ENCODE assay signal across 27 cellular contexts in the genomic region with DNA sequence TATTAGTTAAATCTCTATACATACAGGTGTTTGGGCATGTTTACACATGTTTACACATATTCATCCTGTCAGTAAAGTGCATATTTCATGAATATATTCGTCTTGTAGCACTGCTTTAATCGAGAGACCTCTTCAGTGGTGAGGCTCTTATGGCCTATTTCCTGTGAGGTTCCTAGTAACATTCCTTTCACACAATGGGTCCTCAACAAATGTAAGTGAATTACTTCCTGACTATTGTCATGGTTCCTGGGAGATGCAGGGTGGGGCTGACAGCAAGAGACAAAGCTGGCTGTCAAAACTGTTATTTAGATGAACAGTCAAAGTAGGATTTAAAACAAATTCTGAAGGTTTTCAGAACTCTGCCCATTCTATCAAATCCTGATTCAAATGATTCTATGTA. TPM values are rescaled to one million over a fixed set of nuclear protein-coding genes. Genes with fewer than 3 reads are reported as not detected.
DNase-seq lines count a peak whose midpoint lies in the region; ATAC-seq and TF ChIP-seq lines count a peak whose summit lies in the region.
"Had no signal": no experiment of that assay in that cellular context is flagged by ENCODE, and none has a peak within 500 bp of the region (broad histone marks: within the 10 kb centered on the region; RNA-seq: fewer than 3 reads in every experiment).

No MANE protein-coding gene starts in this region.

- peak overlapping the region; percentile 26 for H3K4me3 Mint-ChIP-seq in WTC11
- H3K4me3 Mint-ChIP-seq: activated CD4-positive, alpha-beta memory T cell treated with anti-CD3 and anti-CD28 coated beads for 36 hours; CD4-positive, CD25-positive, alpha-beta regulatory T cell; immature natural killer cell; T-helper 2 cell treated with Interferon-gamma antibody and Interleukin-4, amounts not matched to agents 5 μg/mL and 100 μg/mL, for 36 hours had no signal

- H3K36me3 ChIP-seq in HUES48 (ENCODE audit: control insufficient read depth, insufficient read depth, low read length), result no peaks in the 10 kb centered on the region
- no peaks in the 10 kb centered on the region for H3K36me3 ChIP-seq in effector memory CD4-positive, alpha-beta T cell (ENCODE audit: control insufficient read depth, insufficient read depth, low read length)
- H3K36me3 ChIP-seq: adrenal gland, SJSA1 had no signal

- peaks cover 4% of the 10 kb centered on the region; the same call in 1 of the 2 replicates for H3K9me3 Mint-ChIP-seq in WTC11
- H3K9me3 Mint-ChIP-seq: T-helper 2 cell treated with Interferon-gamma antibody and Interleukin-4, amounts not matched to agents 5 μg/mL and 100 μg/mL, for 36 hours had no signal

- no peaks in the 10 kb centered on the region for H3K9me3 ChIP-seq in HUES48 (ENCODE audit: control insufficient read depth, insufficient read depth, low read length)
- H3K9me3 ChIP-seq in effector memory CD4-positive, alpha-beta T cell (ENCODE audit: control insufficient read depth, low read length), result no peaks in the 10 kb centered on the region
- H3K9me3 ChIP-seq: adrenal gland, SJSA1 had no signal

- CTCF ChIA-PET in WTC11 (lab: Charles Lee), result no interaction called here

- peak; percentile 99 for ATAC-seq in WTC11
- ATAC-seq: esophagus mucosa, GM12878, Panc1 had no signal

- H3K4me1 Mint-ChIP-seq in WTC11, result peaks cover 65% of the 10 kb centered on the region
- H3K4me1 Mint-ChIP-seq: CD4-positive, CD25-positive, alpha-beta regulatory T cell; immature natural killer cell had no signal

- peaks cover 51% of the 10 kb centered on the region for H3K4me1 ChIP-seq in HUES48 (ENCODE audit: control insufficient read depth, insufficient read depth, low read length)
- H3K4me1 ChIP-seq in effector memory CD4-positive, alpha-beta T cell (ENCODE audit: control insufficient read depth, insufficient read depth, low read length, poor library complexity, severe bottlenecking), result no peaks in the 10 kb centered on the region
- H3K4me1 ChIP-seq: adrenal gland had no signal

- POLR2A ChIA-PET in WTC11 (lab: Charles Lee), result interaction anchor here (0.6 to 0.7 kb wide), 2 partner anchors 22 to 219 kb away, joined by 3 to 4 read pairs; no protein-coding TSS in a partner anchor

- no peaks in the 10 kb centered on the region for H3K27me3 ChIP-seq in HUES48 (ENCODE audit: control insufficient read depth, insufficient read depth, low read length)
- peaks cover 3% of the 10 kb centered on the region for H3K27me3 ChIP-seq in effector memory CD4-positive, alpha-beta T cell (replicated peaks; ENCODE audit: control insufficient read depth, insufficient read depth, low read length, poor library complexity, severe bottlenecking)
- H3K27me3 ChIP-seq: adrenal gland, dorsolateral prefrontal cortex, SJSA1 had no signal

- H3K9ac ChIP-seq in HUES48 (ENCODE audit: low read depth, low read length), result no peak overlapping the region
- H3K9ac ChIP-seq: GM23248 had no signal

- DNase-seq in COR-L47 (lab: John Stamatoyannopoulos, UW) (peak; percentile 29), WTC11 (ENCODE audit: low spot score) (no peak), iPS DF 4.7 (ENCODE audit: extremely low read depth, low spot score) (peak; percentile 87), SW 1271 (lab: John Stamatoyannopoulos, UW) (no peak), NCI-H446 (lab: John Stamatoyannopoulos, UW) (no peak), LoVo (ENCODE audit: low spot score) (no peak)
- no peak for DNase-seq in effector memory CD4-positive, alpha-beta T cell
- DNase-seq: activated CD4-positive, alpha-beta memory T cell treated with anti-CD3 and anti-CD28 coated beads for 36 hours; activated gamma-delta T cell; activated T-cell treated with anti-CD3 and anti-CD28 coated beads for 4 hours; adrenal gland; CD4-positive, CD25-positive, alpha-beta regulatory T cell; dorsolateral prefrontal cortex; GM23248; immature natural killer cell; Kasumi-1; NCI-H1048; NCI-H82; small intestine; stimulated activated CD4-positive, alpha-beta T cell treated with anti-CD3 and anti-CD28 coated beads, Interleukin-2, amount 100 ng/mL, for 48 hours; stimulated activated naive CD4-positive, alpha-beta T cell treated with Interleukin-2 at 50 U/mL for 16 hours had no signal

- no peak overlapping the region for H3K4me3 ChIP-seq in HUES48 (ENCODE audit: low read depth, low read length)
- no peak overlapping the region for H3K4me3 ChIP-seq in effector memory CD4-positive, alpha-beta T cell (ENCODE audit: insufficient read depth, low read depth, low read length, poor library complexity, severe bottlenecking)
- H3K4me3 ChIP-seq: adrenal gland, dorsolateral prefrontal cortex, GM12878, GM23248, SJSA1 had no signal

- peak overlapping the region; percentile 77 for H3K27ac Mint-ChIP-seq in WTC11
- H3K27ac Mint-ChIP-seq: activated CD4-positive, alpha-beta memory T cell treated with anti-CD3 and anti-CD28 coated beads for 36 hours; CD4-positive, CD25-positive, alpha-beta regulatory T cell; immature natural killer cell; T-helper 2 cell treated with Interferon-gamma antibody and Interleukin-4, amounts not matched to agents 5 μg/mL and 100 μg/mL, for 36 hours had no signal

- H3K27me3 Mint-ChIP-seq in WTC11 (ENCODE audit: low read depth), result no peaks in the 10 kb centered on the region
- H3K27me3 Mint-ChIP-seq: CD4-positive, CD25-positive, alpha-beta regulatory T cell had no signal

- no peak for TF ChIP-seq CTCF in WTC11 (IDR thresholded peaks at IDR 0.05)

- H3K27ac ChIP-seq in HUES48 (ENCODE audit: low read depth, low read length), result peak overlapping the region; percentile 83
- H3K27ac ChIP-seq in effector memory CD4-positive, alpha-beta T cell (ENCODE audit: insufficient read depth, low read length, poor library complexity, severe bottlenecking), result no peak overlapping the region
- H3K27ac ChIP-seq: adrenal gland, dorsolateral prefrontal cortex, GM23248, SJSA1 had no signal

- H3K36me3 Mint-ChIP-seq in WTC11, result no peaks in the 10 kb centered on the region
- H3K36me3 Mint-ChIP-seq: activated CD4-positive, alpha-beta memory T cell treated with anti-CD3 and anti-CD28 coated beads for 36 hours; CD4-positive, CD25-positive, alpha-beta regulatory T cell; immature natural killer cell had no signal

TF ChIP-seq in WTC11, 78 proteins besides CTCF, POLR2A, EP300 and RAD21 (continues in another document):
- TF ChIP-seq, protein P1, sequence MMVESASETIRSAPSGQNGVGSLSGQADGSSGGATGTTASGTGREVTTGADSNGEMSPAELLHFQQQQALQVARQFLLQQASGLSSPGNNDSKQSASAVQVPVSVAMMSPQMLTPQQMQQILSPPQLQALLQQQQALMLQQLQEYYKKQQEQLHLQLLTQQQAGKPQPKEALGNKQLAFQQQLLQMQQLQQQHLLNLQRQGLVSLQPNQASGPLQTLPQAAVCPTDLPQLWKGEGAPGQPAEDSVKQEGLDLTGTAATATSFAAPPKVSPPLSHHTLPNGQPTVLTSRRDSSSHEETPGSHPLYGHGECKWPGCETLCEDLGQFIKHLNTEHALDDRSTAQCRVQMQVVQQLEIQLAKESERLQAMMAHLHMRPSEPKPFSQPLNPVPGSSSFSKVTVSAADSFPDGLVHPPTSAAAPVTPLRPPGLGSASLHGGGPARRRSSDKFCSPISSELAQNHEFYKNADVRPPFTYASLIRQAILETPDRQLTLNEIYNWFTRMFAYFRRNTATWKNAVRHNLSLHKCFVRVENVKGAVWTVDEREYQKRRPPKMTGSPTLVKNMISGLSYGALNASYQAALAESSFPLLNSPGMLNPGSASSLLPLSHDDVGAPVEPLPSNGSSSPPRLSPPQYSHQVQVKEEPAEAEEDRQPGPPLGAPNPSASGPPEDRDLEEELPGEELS (CRISPR knock-in tag; IDR thresholded peaks at IDR 0.05), result peak; percentile 68; the same call in 1 of the 2 replicates
- TF ChIP-seq, protein P2, sequence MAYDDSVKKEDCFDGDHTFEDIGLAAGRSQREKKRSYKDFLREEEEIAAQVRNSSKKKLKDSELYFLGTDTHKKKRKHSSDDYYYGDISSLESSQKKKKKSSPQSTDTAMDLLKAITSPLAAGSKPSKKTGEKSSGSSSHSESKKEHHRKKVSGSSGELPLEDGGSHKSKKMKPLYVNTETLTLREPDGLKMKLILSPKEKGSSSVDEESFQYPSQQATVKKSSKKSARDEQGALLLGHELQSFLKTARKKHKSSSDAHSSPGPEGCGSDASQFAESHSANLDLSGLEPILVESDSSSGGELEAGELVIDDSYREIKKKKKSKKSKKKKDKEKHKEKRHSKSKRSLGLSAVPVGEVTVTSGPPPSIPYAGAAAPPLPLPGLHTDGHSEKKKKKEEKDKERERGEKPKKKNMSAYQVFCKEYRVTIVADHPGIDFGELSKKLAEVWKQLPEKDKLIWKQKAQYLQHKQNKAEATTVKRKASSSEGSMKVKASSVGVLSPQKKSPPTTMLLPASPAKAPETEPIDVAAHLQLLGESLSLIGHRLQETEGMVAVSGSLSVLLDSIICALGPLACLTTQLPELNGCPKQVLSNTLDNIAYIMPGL (CRISPR knock-in tag; IDR thresholded peaks at IDR 0.05), result no peak
- TF ChIP-seq ZNF423 (CRISPR knock-in tag; IDR thresholded peaks at IDR 0.05), result no peak
- TF ChIP-seq, protein P3, sequence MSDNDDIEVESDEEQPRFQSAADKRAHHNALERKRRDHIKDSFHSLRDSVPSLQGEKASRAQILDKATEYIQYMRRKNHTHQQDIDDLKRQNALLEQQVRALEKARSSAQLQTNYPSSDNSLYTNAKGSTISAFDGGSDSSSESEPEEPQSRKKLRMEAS (CRISPR knock-in tag; IDR thresholded peaks at IDR 0.05), result no peak

RNA-seq across cellular contexts. Expression of a gene that starts 12.4 kb away (rescaled TPM):
- total RNA-seq in WTC11 (2021), result 29.2 to 33.3 TPM (median 32.2 TPM) in 3 replicates
- total RNA-seq: CD4-positive, CD25-positive, alpha-beta regulatory T cell had no signal

Comparison
In these comparisons a context has a peak if more than half of its experiments do, and no peak if none do; other contexts are left out.
1. DNase-seq: peak in COR-L47 (single experiment) and iPS DF 4.7 (single experiment); none in WTC11 (single experiment), SW 1271 (0 of 2), effector memory CD4-positive, alpha-beta T cell (0 of 3), NCI-H446 (0 of 2) and LoVo (single experiment).